ENCODE assay signal across 8 cellular contexts in genomic region chr12:125183187-125184067, GRCh38. TPM values are rescaled to one million over a fixed set of nuclear protein-coding genes. Genes with fewer than 3 reads are reported as not detected.
DNase-seq lines count a peak whose midpoint lies in the region; ATAC-seq and TF ChIP-seq lines count a peak whose summit lies in the region.

No MANE protein-coding gene starts in this region.

- ATAC-seq in GM21423 (IDR thresholded peaks at IDR 0.05; ENCODE audit: unreplicated experiment) (peak; percentile 43), gastroesophageal sphincter (peak; percentile 70)

- H3K9me3 ChIP-seq in gastroesophageal sphincter (no peaks in the 10 kb centered on the region), ovary (no peaks in the 10 kb centered on the region), tibial artery (no peaks in the 10 kb centered on the region)

- intact Hi-C loops in ovary (cut with DNase I) = no loop called here
- intact Hi-C loops in tibial artery (cut with DNase I; ENCODE audit: low total_unique reads) = loop anchor here (10.0 kb wide), 1 partner anchor 1691 kb away; no protein-coding TSS in a partner anchor

- H3K36me3 ChIP-seq in gastroesophageal sphincter (no peaks in the 10 kb centered on the region), ovary (no peaks in the 10 kb centered on the region), tibial artery (no peaks in the 10 kb centered on the region)

- TF ChIP-seq CTCF in gastroesophageal sphincter (IDR thresholded peaks at IDR 0.05) (peak in 3 of 4 experiments; percentile 94 to 99 (median 95)), ovary (IDR thresholded peaks at IDR 0.05) (peak; percentile 57 to 86 (median 70)), tibial artery (IDR thresholded peaks at IDR 0.05) (peak; percentile 94 to 99)

- H3K4me1 ChIP-seq in gastroesophageal sphincter (peaks cover 0 to 37% (median 11%) of the 10 kb centered on the region in 3 donors), ovary (ENCODE audit: insufficient read depth) (peaks cover 9% of the 10 kb centered on the region), tibial artery (peaks cover 0 to 34% (median 29%) of the 10 kb centered on the region in 4 donors)

- no peak for TF ChIP-seq EP300 in gastroesophageal sphincter (IDR thresholded peaks at IDR 0.05)
- no peak for TF ChIP-seq EP300 in ovary (IDR thresholded peaks at IDR 0.05)

- H3K4me3 ChIP-seq in gastroesophageal sphincter (no peak overlapping the region), ovary (no peak overlapping the region), tibial artery (no peak overlapping the region)

- H3K27ac ChIP-seq in gastroesophageal sphincter (no peak overlapping the region), ovary (no peak overlapping the region), tibial artery (no peak overlapping the region)

- TF ChIP-seq POLR2A in gastroesophageal sphincter (IDR thresholded peaks at IDR 0.05) = no peak
- TF ChIP-seq POLR2A in ovary (IDR thresholded peaks at IDR 0.05) = no peak

- 0 to 5% methylated on average over 2 to 4 of the region's 27 CpGs for WGBS in gastroesophageal sphincter (ENCODE audit: low coverage in 1 of 2), 2 donors
- 3 to 5% (median 4%) methylated on average over 27 of the region's 27 CpGs for WGBS in ovary, 3 donors

- DNase-seq in DMS53 (lab: John Stamatoyannopoulos, UW) = peak; percentile 78
- peak; percentile 85 for DNase-seq in HuH-7 (ENCODE audit: low spot score)
- DNase-seq in RKO (ENCODE audit: low spot score) = peak; percentile 73
- peak; percentile 62 for DNase-seq in activated T-helper 9 cell treated with anti-CD3 and anti-CD28 coated beads, Interleukin-2, amount 50 U/mL, for 16 hours (ENCODE audit: low read depth)
- DNase-seq in ovary = peak; percentile 34 to 81 (median 69)
- peak; percentile 59 to 77 for DNase-seq in tibial artery

- H3K27me3 ChIP-seq in gastroesophageal sphincter = peaks cover 90% of the 10 kb centered on the region
- no peaks in the 10 kb centered on the region for H3K27me3 ChIP-seq in ovary
- peaks cover 0 to 47% of the 10 kb centered on the region in 2 donors for H3K27me3 ChIP-seq in tibial artery

RNA-seq across cellular contexts. Expression of gene TMEM132B, which starts 2.8 kb away (rescaled TPM):
- total RNA-seq in gastroesophageal sphincter (1 to 10 TPM; 1.7 to 3.8 (median 2.9) TPM), ovary (under 1 TPM; 0.23 to 1.00 (median 0.34) TPM)
- 1 to 10 TPM in 1 of 2 donors, under 1 TPM in 1; 0.11 to 1.2 TPM for polyA plus RNA-seq in ovary
